ENCODE assay signal across 10 cellular contexts in the genomic region with DNA sequence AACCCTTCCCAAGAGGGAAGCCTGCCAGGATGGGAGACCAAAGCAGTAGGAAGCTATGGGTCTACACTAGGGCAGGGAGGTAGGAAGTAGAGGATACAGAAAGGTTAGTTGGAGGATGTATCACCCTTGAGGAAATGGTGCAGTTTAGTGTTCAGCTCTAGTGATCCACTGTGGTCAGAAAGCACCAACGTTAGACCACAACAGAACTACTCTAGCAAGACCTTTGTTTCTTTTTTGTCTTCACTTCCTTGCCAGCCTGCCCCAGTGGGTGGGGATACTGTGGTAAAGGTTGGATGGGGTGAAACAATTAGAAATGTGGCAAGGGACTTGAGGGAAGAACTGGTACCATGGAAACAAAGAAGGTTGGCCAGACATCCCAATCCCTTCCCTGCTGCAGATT.
DNase-seq lines count a peak whose midpoint lies in the region; ATAC-seq and TF ChIP-seq lines count a peak whose summit lies in the region.
"Had no signal": no experiment of that assay in that cellular context is flagged by ENCODE, and none has a peak within 500 bp of the region (broad histone marks: within the 10 kb centered on the region; RNA-seq: fewer than 3 reads in every experiment).

No MANE protein-coding gene starts in this region.

- no peaks in the 10 kb centered on the region for H3K9me3 ChIP-seq in CD4-positive, alpha-beta T cell (ENCODE audit: control insufficient read depth, low read length)
- no peaks in the 10 kb centered on the region for H3K9me3 ChIP-seq in hepatocyte (ENCODE audit: low read depth)

- H3K4me2 ChIP-seq in hepatocyte: no peak overlapping the region

- H3K9me2 ChIP-seq in hepatocyte (replicated peaks; ENCODE audit: insufficient read depth): no peaks in the 10 kb centered on the region

- H3K4me1 Mint-ChIP-seq in CD4-positive, alpha-beta T cell (ENCODE audit: low read depth): peaks cover 8% of the 10 kb centered on the region
- H3K4me1 Mint-ChIP-seq in activated B cell treated with CpG ODN at 0.5 μM for 24 hours (peaks cover 43% of the 10 kb centered on the region), Calu3 (ENCODE audit: low read depth, unreplicated experiment) (no peaks in the 10 kb centered on the region)
- H3K4me1 Mint-ChIP-seq: nephron had no signal

- H4K20me1 ChIP-seq in hepatocyte (ENCODE audit: insufficient read depth, poor library complexity, severe bottlenecking): no peaks in the 10 kb centered on the region

- ATAC-seq in CD4-positive, alpha-beta T cell (ENCODE audit: poor library complexity): peak; percentile 66
- peak; percentile 99 for ATAC-seq in GM19438 (IDR thresholded peaks at IDR 0.05; ENCODE audit: low read depth, unreplicated experiment)
- ATAC-seq in HG03139 (IDR thresholded peaks at IDR 0.05; ENCODE audit: unreplicated experiment): peak; percentile 99
- peak; percentile 99 for ATAC-seq in activated B cell treated with CpG ODN at 0.5 μM for 24 hours (ENCODE audit: low read depth)
- no peak for ATAC-seq in Right ventricle myocardium superior (ENCODE audit: poor library complexity)

- intact Hi-C loops in CD4-positive, alpha-beta T cell (cut with DNase I, micrococcal nuclease): no loop called here
- intact Hi-C loops in activated B cell treated with CpG ODN at 0.5 μM for 24 hours (cut with micrococcal nuclease): loop anchor here (1.0 kb wide), 1 partner anchor 14 kb away; no protein-coding TSS in a partner anchor
- intact Hi-C loops in Right ventricle myocardium superior (cut with DNase I): no loop called here
- intact Hi-C loops in Calu3 (cut with micrococcal nuclease; ENCODE audit: unreplicated experiment): no loop called here

- no peaks in the 10 kb centered on the region for H3K36me3 Mint-ChIP-seq in CD4-positive, alpha-beta T cell (ENCODE audit: low read depth)
- no peaks in the 10 kb centered on the region for H3K36me3 Mint-ChIP-seq in activated B cell treated with CpG ODN at 0.5 μM for 24 hours (ENCODE audit: low read depth)
- no peaks in the 10 kb centered on the region for H3K36me3 Mint-ChIP-seq in Calu3 (ENCODE audit: insufficient read depth, unreplicated experiment)

- H3K36me3 ChIP-seq in hepatocyte (replicated peaks; ENCODE audit: insufficient read depth, low read depth): no peaks in the 10 kb centered on the region

- no peak overlapping the region for H3K27ac Mint-ChIP-seq in CD4-positive, alpha-beta T cell
- peak overlapping the region; percentile 19 for H3K27ac Mint-ChIP-seq in activated B cell treated with CpG ODN at 0.5 μM for 24 hours
- no peak overlapping the region for H3K27ac Mint-ChIP-seq in Calu3 (ENCODE audit: unreplicated experiment)
- H3K27ac Mint-ChIP-seq: nephron had no signal

- no peak for DNase-seq in CD4-positive, alpha-beta T cell
- DNase-seq in activated B cell treated with CpG ODN at 0.5 μM for 24 hours: peak; percentile 19
- no peak for DNase-seq in DMS53 (lab: John Stamatoyannopoulos, UW)
- DNase-seq in Right ventricle myocardium superior: no peak
- no peak for DNase-seq in Calu3
- DNase-seq in hepatocyte (ENCODE audit: low spot score): no peak

- POLR2A ChIA-PET in CD4-positive, alpha-beta T cell (lab: Charles Lee): no interaction called here
- POLR2A ChIA-PET in activated B cell treated with CpG ODN at 0.5 μM for 24 hours (lab: Charles Lee): interaction anchor here (0.8 to 1.9 kb wide), 2 partner anchors 11 to 13 kb away, joined by 3 to 14 read pairs; no protein-coding TSS in a partner anchor

- no peak overlapping the region for H3K4me3 ChIP-seq in hepatocyte

- no peak for TF ChIP-seq CTCF in CD4-positive, alpha-beta T cell (IDR thresholded peaks at IDR 0.05)
- TF ChIP-seq CTCF in activated B cell treated with CpG ODN at 0.5 μM for 24 hours (IDR thresholded peaks at IDR 0.05): no peak
- TF ChIP-seq CTCF in Calu3 (IDR thresholded peaks at IDR 0.05; ENCODE audit: unreplicated experiment): no peak
- TF ChIP-seq CTCF in hepatocyte (IDR thresholded peaks at IDR 0.05; ENCODE audit: poor library complexity): no peak

- no peaks in the 10 kb centered on the region for H3K27me3 ChIP-seq in CD4-positive, alpha-beta T cell (ENCODE audit: control insufficient read depth, insufficient read depth, low read length)
- H3K27me3 ChIP-seq in hepatocyte: no peaks in the 10 kb centered on the region

- no TSS peak for BruUV-seq in Calu3 (replicated peaks; lab: Mats Ljungman, UMichigan)

- no peaks in the 10 kb centered on the region for H3K27me3 Mint-ChIP-seq in CD4-positive, alpha-beta T cell
- H3K27me3 Mint-ChIP-seq in activated B cell treated with CpG ODN at 0.5 μM for 24 hours: no peaks in the 10 kb centered on the region
- H3K27me3 Mint-ChIP-seq in Calu3 (ENCODE audit: unreplicated experiment): no peaks in the 10 kb centered on the region

- no peak overlapping the region for H2AFZ ChIP-seq in hepatocyte

- no peak overlapping the region for H3K27ac ChIP-seq in CD4-positive, alpha-beta T cell (ENCODE audit: low read depth, low read length)
- H3K27ac ChIP-seq in hepatocyte: no peak overlapping the region
- H3K27ac ChIP-seq: epithelial cell of prostate had no signal

- no peaks in the 10 kb centered on the region for H3K9me3 Mint-ChIP-seq in CD4-positive, alpha-beta T cell
- H3K9me3 Mint-ChIP-seq in activated B cell treated with CpG ODN at 0.5 μM for 24 hours (no peaks in the 10 kb centered on the region), Calu3 (ENCODE audit: low read depth, unreplicated experiment) (no peaks in the 10 kb centered on the region)
- H3K9me3 Mint-ChIP-seq: nephron had no signal

- H3K4me3 Mint-ChIP-seq in CD4-positive, alpha-beta T cell: no peak overlapping the region
- H3K4me3 Mint-ChIP-seq in activated B cell treated with CpG ODN at 0.5 μM for 24 hours: peak overlapping the region; percentile 60
- H3K4me3 Mint-ChIP-seq in Calu3 (ENCODE audit: low read depth, unreplicated experiment): no peak overlapping the region
- H3K4me3 Mint-ChIP-seq: nephron had no signal

- no peaks in the 10 kb centered on the region for H3K79me2 ChIP-seq in hepatocyte

- CTCF ChIA-PET in CD4-positive, alpha-beta T cell (lab: Charles Lee): interaction anchor here (1.0 to 2.7 kb wide), 2 partner anchors 11 to 13 kb away, joined by 3 to 9 read pairs; no protein-coding TSS in a partner anchor
- CTCF ChIA-PET in activated B cell treated with CpG ODN at 0.5 μM for 24 hours (lab: Charles Lee): interaction anchor here (1.9 to 2.6 kb wide), 2 partner anchors 11 to 13 kb away, joined by 11 to 17 read pairs; no protein-coding TSS in a partner anchor
- CTCF ChIA-PET in Calu3 (lab: Charles Lee): no interaction called here

- WGBS in hepatocyte (ENCODE audit: low lambda C conversion rate, missing lambda C conversion rate): 80% methylated on average over 1 of the region's 1 CpG

- no peaks in the 10 kb centered on the region for H3K4me1 ChIP-seq in hepatocyte (ENCODE audit: insufficient read depth)
